ENCODE assay signal across 26 cellular contexts in the genomic region with DNA sequence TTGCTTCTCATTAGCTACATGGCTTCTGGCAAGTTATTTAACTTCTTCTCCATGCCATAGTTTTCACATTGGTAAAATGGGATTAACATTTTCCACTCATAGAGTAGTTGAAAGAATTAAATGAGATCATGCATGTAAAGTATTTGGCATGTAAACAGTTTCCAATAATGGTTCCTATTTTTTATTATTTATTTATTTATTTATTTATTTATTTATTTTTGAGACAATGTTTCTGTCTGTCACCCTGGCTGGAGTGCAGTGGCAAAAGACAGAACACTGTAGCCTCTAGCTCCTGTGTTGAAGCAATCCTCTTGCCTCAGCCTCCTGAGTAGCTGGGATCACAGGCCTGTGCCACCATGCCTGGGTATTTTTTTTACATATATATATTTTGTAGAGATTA.
"Had no signal": no experiment of that assay in that cellular context is flagged by ENCODE, and none has a peak within 500 bp of the region (broad histone marks: within the 10 kb centered on the region; RNA-seq: fewer than 3 reads in every experiment).

No MANE protein-coding gene starts in this region.

- H3K9me3 Mint-ChIP-seq: naive thymus-derived CD8-positive, alpha-beta T cell; nephron; neural crest cell; stimulated activated naive B cell treated with anti-CD40 and anti-IgM and Interleukin-4, amounts not matched to agents 10 μg/mL and 1 μg/mL and 100 μg/mL, for 72 hours had no signal

- H3K9ac ChIP-seq: parathyroid adenoma had no signal

- H3K27me3 ChIP-seq: left lung, right atrium auricular region, right lobe of liver, testis, thyroid gland, transverse colon, upper lobe of left lung, vagina had no signal

- H3K4me2 ChIP-seq: smooth muscle cell had no signal

- DNase-seq: hippocampal formation; kidney; left colon; left lung; lower lobe of right lung; mammary epithelial cell; naive thymus-derived CD8-positive, alpha-beta T cell; occipital lobe; psoas muscle; right lobe of liver; stimulated activated CD4-positive, alpha-beta T cell treated with anti-CD3 and anti-CD28 coated beads, Interleukin-15, amount 100 ng/mL, for 24 hours; stimulated activated CD4-positive, alpha-beta T cell treated with anti-CD3 and anti-CD28 coated beads, Interleukin-2, amount 100 ng/mL, for 24 hours; stimulated activated CD4-positive, alpha-beta T cell treated with anti-CD3 and anti-CD28 coated beads, Interleukin-4, amount 100 ng/mL, for 1 hour; stimulated activated naive B cell treated with anti-CD40 and anti-IgM and Interleukin-4, amounts not matched to agents 10 μg/mL and 1 μg/mL and 100 μg/mL, for 72 hours; stimulated activated naive CD8-positive, alpha-beta T cell treated with anti-CD3 and anti-CD28 coated beads, Interleukin-15, Interleukin-2, amounts not matched to agents 100 U/mL and 50 U/mL, for 24 hours; stomach; testis; thyroid gland; transverse colon; upper lobe of left lung had no signal

- H3K79me2 ChIP-seq: parathyroid adenoma had no signal

- H3K4me3 ChIP-seq: left lung, lower lobe of right lung, psoas muscle, right atrium auricular region, right lobe of liver, smooth muscle cell, stomach, testis, thyroid gland, transverse colon, upper lobe of left lung, vagina had no signal

- H3K9me3 ChIP-seq: left lung, lower lobe of right lung, psoas muscle, right atrium auricular region, right lobe of liver, stomach, testis, thyroid gland, transverse colon, upper lobe of left lung, vagina had no signal

- H3K27ac Mint-ChIP-seq: naive thymus-derived CD8-positive, alpha-beta T cell; nephron; stimulated activated naive B cell treated with anti-CD40 and anti-IgM and Interleukin-4, amounts not matched to agents 10 μg/mL and 1 μg/mL and 100 μg/mL, for 72 hours had no signal

- ATAC-seq: left colon; left lung; lower lobe of right lung; naive thymus-derived CD8-positive, alpha-beta T cell; psoas muscle; right lobe of liver; stimulated activated naive B cell treated with anti-CD40 and anti-IgM and Interleukin-4, amounts not matched to agents 10 μg/mL and 1 μg/mL and 100 μg/mL, for 72 hours; stimulated activated naive CD8-positive, alpha-beta T cell treated with anti-CD3 and anti-CD28 coated beads, Interleukin-15, Interleukin-2, amounts not matched to agents 100 U/mL and 50 U/mL, for 24 hours had no signal

- H3K4me3 Mint-ChIP-seq: naive thymus-derived CD8-positive, alpha-beta T cell; nephron; neural crest cell; stimulated activated naive B cell treated with anti-CD40 and anti-IgM and Interleukin-4, amounts not matched to agents 10 μg/mL and 1 μg/mL and 100 μg/mL, for 72 hours had no signal

- H3K27me3 Mint-ChIP-seq: naive thymus-derived CD8-positive, alpha-beta T cell; stimulated activated naive B cell treated with anti-CD40 and anti-IgM and Interleukin-4, amounts not matched to agents 10 μg/mL and 1 μg/mL and 100 μg/mL, for 72 hours had no signal

- H3K4me1 ChIP-seq: parathyroid adenoma, psoas muscle, right atrium auricular region, right lobe of liver, stomach, transverse colon, upper lobe of left lung, vagina had no signal

- H3K36me3 ChIP-seq: right atrium auricular region, right lobe of liver, stomach, thyroid gland, transverse colon, vagina had no signal

- H2AFZ ChIP-seq: parathyroid adenoma had no signal

- H3K27ac ChIP-seq: left lung, lower lobe of right lung, parathyroid adenoma, psoas muscle, right atrium auricular region, right lobe of liver, stomach, thyroid gland, transverse colon, upper lobe of left lung, vagina had no signal

- H3K4me1 Mint-ChIP-seq: nephron, neural crest cell had no signal
